In the genomic region with DNA sequence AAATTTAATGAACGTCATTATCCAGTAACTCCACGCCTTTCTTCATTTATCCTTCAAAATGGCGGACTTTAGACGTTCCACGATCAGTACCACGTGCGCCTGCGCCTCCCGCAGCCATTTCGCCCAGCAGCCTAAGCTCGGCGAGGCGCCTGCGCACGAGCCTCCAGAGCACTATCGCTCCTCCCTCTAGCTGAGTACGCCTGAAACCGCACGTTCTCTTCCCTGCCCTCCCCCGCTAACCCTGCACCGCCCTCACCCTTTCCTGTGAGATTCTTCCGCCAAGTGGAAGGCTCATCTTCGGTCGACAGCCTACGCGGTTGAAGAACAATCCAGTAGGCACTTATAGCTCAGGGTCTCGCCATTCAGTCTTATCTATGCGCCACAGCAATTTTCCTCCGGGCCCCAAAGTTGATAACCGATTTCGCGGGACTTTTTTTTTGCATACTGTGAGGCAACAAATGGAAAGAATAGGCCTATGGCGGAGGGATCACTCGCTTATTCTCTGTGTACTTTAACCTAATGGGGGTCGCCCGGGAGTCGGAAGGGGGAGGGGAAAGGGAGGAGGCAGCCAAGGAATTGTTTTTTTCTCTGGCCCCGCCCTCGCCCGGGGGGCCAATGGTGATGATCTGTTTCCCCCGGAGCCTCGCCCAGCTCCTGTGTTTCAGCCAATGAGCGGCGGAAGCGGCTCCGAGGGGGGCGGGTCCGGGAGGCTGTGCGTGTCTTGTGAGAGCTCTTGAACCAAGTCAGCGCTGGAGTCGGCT, we compare ENCODE assay signal across 8 cellular contexts. TPM values are rescaled to one million over a fixed set of nuclear protein-coding genes. Genes with fewer than 3 reads are reported as not detected.
DNase-seq lines count a peak whose midpoint lies in the region; ATAC-seq lines count a peak whose summit lies in the region.

A gene with protein sequence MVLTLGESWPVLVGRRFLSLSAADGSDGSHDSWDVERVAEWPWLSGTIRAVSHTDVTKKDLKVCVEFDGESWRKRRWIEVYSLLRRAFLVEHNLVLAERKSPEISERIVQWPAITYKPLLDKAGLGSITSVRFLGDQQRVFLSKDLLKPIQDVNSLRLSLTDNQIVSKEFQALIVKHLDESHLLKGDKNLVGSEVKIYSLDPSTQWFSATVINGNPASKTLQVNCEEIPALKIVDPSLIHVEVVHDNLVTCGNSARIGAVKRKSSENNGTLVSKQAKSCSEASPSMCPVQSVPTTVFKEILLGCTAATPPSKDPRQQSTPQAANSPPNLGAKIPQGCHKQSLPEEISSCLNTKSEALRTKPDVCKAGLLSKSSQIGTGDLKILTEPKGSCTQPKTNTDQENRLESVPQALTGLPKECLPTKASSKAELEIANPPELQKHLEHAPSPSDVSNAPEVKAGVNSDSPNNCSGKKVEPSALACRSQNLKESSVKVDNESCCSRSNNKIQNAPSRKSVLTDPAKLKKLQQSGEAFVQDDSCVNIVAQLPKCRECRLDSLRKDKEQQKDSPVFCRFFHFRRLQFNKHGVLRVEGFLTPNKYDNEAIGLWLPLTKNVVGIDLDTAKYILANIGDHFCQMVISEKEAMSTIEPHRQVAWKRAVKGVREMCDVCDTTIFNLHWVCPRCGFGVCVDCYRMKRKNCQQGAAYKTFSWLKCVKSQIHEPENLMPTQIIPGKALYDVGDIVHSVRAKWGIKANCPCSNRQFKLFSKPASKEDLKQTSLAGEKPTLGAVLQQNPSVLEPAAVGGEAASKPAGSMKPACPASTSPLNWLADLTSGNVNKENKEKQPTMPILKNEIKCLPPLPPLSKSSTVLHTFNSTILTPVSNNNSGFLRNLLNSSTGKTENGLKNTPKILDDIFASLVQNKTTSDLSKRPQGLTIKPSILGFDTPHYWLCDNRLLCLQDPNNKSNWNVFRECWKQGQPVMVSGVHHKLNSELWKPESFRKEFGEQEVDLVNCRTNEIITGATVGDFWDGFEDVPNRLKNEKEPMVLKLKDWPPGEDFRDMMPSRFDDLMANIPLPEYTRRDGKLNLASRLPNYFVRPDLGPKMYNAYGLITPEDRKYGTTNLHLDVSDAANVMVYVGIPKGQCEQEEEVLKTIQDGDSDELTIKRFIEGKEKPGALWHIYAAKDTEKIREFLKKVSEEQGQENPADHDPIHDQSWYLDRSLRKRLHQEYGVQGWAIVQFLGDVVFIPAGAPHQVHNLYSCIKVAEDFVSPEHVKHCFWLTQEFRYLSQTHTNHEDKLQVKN (N-terminal part only) (plus strand): TSS at position 741 of the 761 bp plus-strand sequence. CDS start 677 bp downstream, outside the sequence.

- intact Hi-C loops in left colon (cut with DNase I, micrococcal nuclease): no loop called here

- DNase-seq in C1 segment of cervical spinal cord (lab: John Stamatoyannopoulos, UW) (peak; percentile 88 to 99 (median 96)), NCI-H82 (lab: John Stamatoyannopoulos, UW) (peak; percentile 100), dedifferentiated amniotic fluid mesenchymal stem cell (ENCODE audit: extremely low spot score) (peak; percentile 99), left colon (peak; percentile 99 to 100)
- peak; percentile 99 to 100 for DNase-seq in activated CD4-positive, alpha-beta T cell treated with anti-CD3 and anti-CD28 coated beads, Interleukin-2, amount 50 U/mL, for 4 hours
- peak; percentile 98 for DNase-seq in stimulated activated CD4-positive, alpha-beta T cell treated with anti-CD3 and anti-CD28 coated beads, Interleukin-1b, Interleukin-23, amount 100 ng/mL, for 4 hours (ENCODE audit: low read depth in 2 of 2)

- ATAC-seq in GM19452 (IDR thresholded peaks at IDR 0.05; ENCODE audit: unreplicated experiment) (peak; percentile 81), HG03575 (IDR thresholded peaks at IDR 0.05; ENCODE audit: extremely low read depth, insufficient number of reproducible peaks, low FRiP score, unreplicated experiment) (peak; percentile 42), left colon (peak; percentile 90)

RNA-seq across cellular contexts. Expression of the gene that starts here (rescaled TPM):
- total RNA-seq in left colon: 10 to 100 TPM; 33.0 to 56.6 TPM

Comparison
In these comparisons a context has a peak if more than half of its experiments do, and no peak if none do; other contexts are left out.
1. Peak in every context shown above with its lines: DNase-seq and ATAC-seq.